Comparison of ENCODE assay signal across 10 cellular contexts in genomic region chr14:104202259-104203070, GRCh38.
DNase-seq lines count a peak whose midpoint lies in the region; ATAC-seq and TF ChIP-seq lines count a peak whose summit lies in the region.
"Had no signal": no experiment of that assay in that cellular context is flagged by ENCODE, and none has a peak within 500 bp of the region (broad histone marks: within the 10 kb centered on the region; RNA-seq: fewer than 3 reads in every experiment).

No MANE protein-coding gene starts in this region.

- H3K4me3 ChIP-seq in testis (no peak overlapping the region), brain microvascular endothelial cell (ENCODE audit: low read depth, low read length) (no peak overlapping the region), gastrocnemius medialis (no peak overlapping the region)
- H3K4me3 ChIP-seq: smooth muscle cell had no signal

- H3K9me3 ChIP-seq in testis (no peaks in the 10 kb centered on the region), gastrocnemius medialis (no peaks in the 10 kb centered on the region)

- DNase-seq in KBM-7 (peak; percentile 21), NCI-H2171 treated with DMSO at 0.1 percent for 48 hours (lab: John Stamatoyannopoulos, UW) (peak; percentile 39), testis (peak; percentile 86), brain microvascular endothelial cell (no peak), gastrocnemius medialis (no peak)
- DNase-seq: CD8-positive, alpha-beta T cell; T-cell had no signal

- H3K27me3 ChIP-seq in testis (no peaks in the 10 kb centered on the region), brain microvascular endothelial cell (replicated peaks) (no peaks in the 10 kb centered on the region), gastrocnemius medialis (peaks cover 0 to 5% (median 2%) of the 10 kb centered on the region in 3 donors)

- 35 to 51% methylated on average over 6 to 27 of the region's 27 CpGs for WGBS in testis, 2 donors

- H3K4me1 ChIP-seq in testis: peaks cover 7% of the 10 kb centered on the region
- H3K4me1 ChIP-seq in gastrocnemius medialis: no peaks in the 10 kb centered on the region

- H3K36me3 ChIP-seq in testis (ENCODE audit: low read depth, missing control alignments): no peaks in the 10 kb centered on the region
- H3K36me3 ChIP-seq in brain microvascular endothelial cell (replicated peaks): no peaks in the 10 kb centered on the region
- no peaks in the 10 kb centered on the region for H3K36me3 ChIP-seq in gastrocnemius medialis

- TF ChIP-seq POLR2A in testis (IDR thresholded peaks at IDR 0.05) (no peak), gastrocnemius medialis (IDR thresholded peaks at IDR 0.05) (no peak)

- TF ChIP-seq CTCF in VCaP (conservative IDR thresholded peaks at IDR 0.05): no peak
- no peak for TF ChIP-seq CTCF in testis (IDR thresholded peaks at IDR 0.05)
- TF ChIP-seq CTCF in brain microvascular endothelial cell (IDR thresholded peaks at IDR 0.05; ENCODE audit: low read depth, low read length, missing control alignments): no peak
- no peak for TF ChIP-seq CTCF in gastrocnemius medialis (IDR thresholded peaks at IDR 0.05 in 4 of 5, conservative IDR thresholded peaks at IDR 0.05 in 1 of 5)

- H3K27ac ChIP-seq in VCaP: peak overlapping the region; percentile 38; the same call in 1 of the 2 replicates
- no peak overlapping the region for H3K27ac ChIP-seq in testis
- H3K27ac ChIP-seq in brain microvascular endothelial cell: no peak overlapping the region
- no peak overlapping the region for H3K27ac ChIP-seq in gastrocnemius medialis

- intact Hi-C loops in testis (cut with DNase I; ENCODE audit: low total_unique reads) (no loop called here), gastrocnemius medialis (cut with DNase I; ENCODE audit: low total_unique reads) (no loop called here)

- ATAC-seq in GM18517 (IDR thresholded peaks at IDR 0.05; ENCODE audit: unreplicated experiment): no peak
- no peak for ATAC-seq in gastrocnemius medialis
- ATAC-seq: CD8-positive, alpha-beta T cell; T-cell had no signal

- in situ Hi-C loops in KBM-7 (cut with MboI; ENCODE audit: low pct_unique_long_range_greater_than_20kb, low sequenced_read_pairs): no loop called here
- in situ Hi-C loops in brain microvascular endothelial cell (cut with HindIII; ENCODE audit: low pct_ligation_motif_present, low sequenced_read_pairs): no loop called here
- in situ Hi-C loops in gastrocnemius medialis (cut with MboI; ENCODE audit: low sequenced_read_pairs in 4 of 4): no loop called here

Comparison
In these comparisons a context has a peak if more than half of its experiments do, and no peak if none do; other contexts are left out.
1. DNase-seq: peak in KBM-7 (single experiment), NCI-H2171 treated with DMSO at 0.1 percent for 48 hours (single experiment) and testis (single experiment); none in brain microvascular endothelial cell (single experiment) and gastrocnemius medialis (0 of 2).